Comparison of ENCODE assay signal across 1 cellular context in the genomic region with DNA sequence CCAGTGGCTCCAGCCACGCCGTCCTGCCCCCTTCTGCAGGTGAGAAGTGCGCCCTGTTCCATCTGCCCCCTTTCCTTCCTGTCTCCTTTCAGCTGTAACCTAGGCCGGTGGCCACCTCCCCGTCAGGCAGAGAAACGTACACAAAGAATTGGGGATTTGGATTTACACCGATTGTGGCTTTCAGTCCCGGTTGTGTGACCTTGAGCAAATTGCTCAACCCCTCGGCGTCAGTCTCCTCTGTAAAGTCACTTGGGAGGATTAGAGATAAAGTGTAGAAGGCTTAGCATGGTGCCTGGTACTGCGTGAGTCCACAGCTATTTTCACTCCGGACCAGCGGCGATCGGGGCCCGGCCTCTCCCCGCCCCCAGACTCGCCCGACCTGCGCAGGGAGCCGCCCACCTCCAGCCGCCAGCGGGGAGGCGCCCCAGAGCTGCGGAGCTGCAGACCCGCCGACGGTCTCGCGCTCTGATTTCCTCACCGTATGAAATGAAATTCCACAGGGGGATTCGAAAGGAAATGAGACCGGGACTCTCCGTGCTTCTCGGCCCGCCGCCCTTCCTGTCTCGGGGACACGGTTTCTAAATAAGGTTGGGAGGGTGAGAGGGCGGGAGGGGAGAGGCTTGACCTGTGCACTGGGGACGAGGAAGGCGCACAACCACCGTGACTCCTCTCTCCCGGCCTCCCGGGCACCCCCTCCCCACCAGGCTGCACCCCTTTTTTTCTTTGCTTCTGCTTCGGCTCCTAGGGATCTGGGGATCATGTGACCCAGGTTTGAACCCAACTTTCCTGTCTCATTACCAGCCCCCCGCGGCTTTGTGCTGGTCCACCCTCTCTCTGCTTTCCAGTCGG.
TF ChIP-seq lines count a peak whose summit lies in the region.

No MANE protein-coding gene starts in this region.

TF ChIP-seq in liver, 16 proteins besides CTCF, POLR2A, EP300 and RAD21 (continued from another document):
- TF ChIP-seq, protein P1, sequence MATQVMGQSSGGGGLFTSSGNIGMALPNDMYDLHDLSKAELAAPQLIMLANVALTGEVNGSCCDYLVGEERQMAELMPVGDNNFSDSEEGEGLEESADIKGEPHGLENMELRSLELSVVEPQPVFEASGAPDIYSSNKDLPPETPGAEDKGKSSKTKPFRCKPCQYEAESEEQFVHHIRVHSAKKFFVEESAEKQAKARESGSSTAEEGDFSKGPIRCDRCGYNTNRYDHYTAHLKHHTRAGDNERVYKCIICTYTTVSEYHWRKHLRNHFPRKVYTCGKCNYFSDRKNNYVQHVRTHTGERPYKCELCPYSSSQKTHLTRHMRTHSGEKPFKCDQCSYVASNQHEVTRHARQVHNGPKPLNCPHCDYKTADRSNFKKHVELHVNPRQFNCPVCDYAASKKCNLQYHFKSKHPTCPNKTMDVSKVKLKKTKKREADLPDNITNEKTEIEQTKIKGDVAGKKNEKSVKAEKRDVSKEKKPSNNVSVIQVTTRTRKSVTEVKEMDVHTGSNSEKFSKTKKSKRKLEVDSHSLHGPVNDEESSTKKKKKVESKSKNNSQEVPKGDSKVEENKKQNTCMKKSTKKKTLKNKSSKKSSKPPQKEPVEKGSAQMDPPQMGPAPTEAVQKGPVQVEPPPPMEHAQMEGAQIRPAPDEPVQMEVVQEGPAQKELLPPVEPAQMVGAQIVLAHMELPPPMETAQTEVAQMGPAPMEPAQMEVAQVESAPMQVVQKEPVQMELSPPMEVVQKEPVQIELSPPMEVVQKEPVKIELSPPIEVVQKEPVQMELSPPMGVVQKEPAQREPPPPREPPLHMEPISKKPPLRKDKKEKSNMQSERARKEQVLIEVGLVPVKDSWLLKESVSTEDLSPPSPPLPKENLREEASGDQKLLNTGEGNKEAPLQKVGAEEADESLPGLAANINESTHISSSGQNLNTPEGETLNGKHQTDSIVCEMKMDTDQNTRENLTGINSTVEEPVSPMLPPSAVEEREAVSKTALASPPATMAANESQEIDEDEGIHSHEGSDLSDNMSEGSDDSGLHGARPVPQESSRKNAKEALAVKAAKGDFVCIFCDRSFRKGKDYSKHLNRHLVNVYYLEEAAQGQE (IDR thresholded peaks at IDR 0.05): peak; percentile 11
- TF ChIP-seq HNF4G (IDR thresholded peaks at IDR 0.05) (no peak), YY1 (IDR thresholded peaks at IDR 0.05) (peak; percentile 27), HNF4A (conservative IDR thresholded peaks at IDR 0.05) (peak; percentile 1 to 4), FOXA2 (IDR thresholded peaks at IDR 0.05) (no peak), NR2F2 (IDR thresholded peaks at IDR 0.05) (peak; percentile 68), SP1 (IDR thresholded peaks at IDR 0.05) (peak; percentile 57), GABPA (IDR thresholded peaks at IDR 0.05 in 1 of 2, conservative IDR thresholded peaks at IDR 0.05 in 1 of 2) (peak in 1 of 2 donors; percentile 18), FOXA1 (IDR thresholded peaks at IDR 0.05) (no peak)
- TF ChIP-seq, protein P2, sequence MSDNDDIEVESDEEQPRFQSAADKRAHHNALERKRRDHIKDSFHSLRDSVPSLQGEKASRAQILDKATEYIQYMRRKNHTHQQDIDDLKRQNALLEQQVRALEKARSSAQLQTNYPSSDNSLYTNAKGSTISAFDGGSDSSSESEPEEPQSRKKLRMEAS (IDR thresholded peaks at IDR 0.05): no peak
- TF ChIP-seq, protein P3, sequence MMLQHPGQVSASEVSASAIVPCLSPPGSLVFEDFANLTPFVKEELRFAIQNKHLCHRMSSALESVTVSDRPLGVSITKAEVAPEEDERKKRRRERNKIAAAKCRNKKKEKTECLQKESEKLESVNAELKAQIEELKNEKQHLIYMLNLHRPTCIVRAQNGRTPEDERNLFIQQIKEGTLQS (IDR thresholded peaks at IDR 0.05): no peak
TF ChIP-seq in liver: peak in this region for 7.
